In genomic region chr15:28152538-28152923, GRCh38 we compare ENCODE assay signal across 7 cellular contexts. TPM values are rescaled to one million over a fixed set of nuclear protein-coding genes. Genes with fewer than 3 reads are reported as not detected.
"Had no signal": no experiment of that assay in that cellular context is flagged by ENCODE, and none has a peak within 500 bp of the region (broad histone marks: within the 10 kb centered on the region; RNA-seq: fewer than 3 reads in every experiment).

No MANE protein-coding gene starts in this region.

RNA-seq across cellular contexts. Expression of gene OCA2, which starts 53.4 kb away (rescaled TPM):
- total RNA-seq: activated CD4-positive, alpha-beta memory T cell treated with anti-CD3 and anti-CD28 coated beads, Interleukin-2, amount 10 ng/mL, durations not matched to agents 7 days and 5 days; activated CD4-positive, alpha-beta T cell treated with anti-CD3 and anti-CD28 coated beads, Interleukin-2, amount 10 ng/mL, durations not matched to agents 7 days and 5 days; activated naive CD8-positive, alpha-beta T cell treated with anti-CD3 and anti-CD28 coated beads, Interleukin-2, amount 10 ng/mL, durations not matched to agents 7 days and 5 days; activated T-helper 17 cell treated with anti-CD3 and anti-CD28 coated beads, Interleukin-2, amount 50 U/mL, for 72 hours; epithelial cell of proximal tubule; T-helper 1 cell treated with Interleukin-12 subunit alpha and Interleukin-12 subunit beta and Interleukin-4 antibody, amounts not matched to agents 30 ng/mL and 1 ng/mL, for 36 hours; T-helper 2 cell treated with Interferon-gamma antibody and Interleukin-4, amounts not matched to agents 100 ng/mL and 5 ng/mL, for 36 hours had no signal
